Comparison of ENCODE assay signal across 2 cellular contexts in genomic region chr10:29120216-29120615, GRCh38.
TF ChIP-seq lines count a peak whose summit lies in the region.

No MANE protein-coding gene starts in this region.

TF ChIP-seq in GM23338, 12 proteins besides CTCF, POLR2A, EP300 and RAD21 (continued from another document):
- no peak for TF ChIP-seq ZNF462 (CRISPR knock-in tag; IDR thresholded peaks at IDR 0.05)
- TF ChIP-seq, protein P1, sequence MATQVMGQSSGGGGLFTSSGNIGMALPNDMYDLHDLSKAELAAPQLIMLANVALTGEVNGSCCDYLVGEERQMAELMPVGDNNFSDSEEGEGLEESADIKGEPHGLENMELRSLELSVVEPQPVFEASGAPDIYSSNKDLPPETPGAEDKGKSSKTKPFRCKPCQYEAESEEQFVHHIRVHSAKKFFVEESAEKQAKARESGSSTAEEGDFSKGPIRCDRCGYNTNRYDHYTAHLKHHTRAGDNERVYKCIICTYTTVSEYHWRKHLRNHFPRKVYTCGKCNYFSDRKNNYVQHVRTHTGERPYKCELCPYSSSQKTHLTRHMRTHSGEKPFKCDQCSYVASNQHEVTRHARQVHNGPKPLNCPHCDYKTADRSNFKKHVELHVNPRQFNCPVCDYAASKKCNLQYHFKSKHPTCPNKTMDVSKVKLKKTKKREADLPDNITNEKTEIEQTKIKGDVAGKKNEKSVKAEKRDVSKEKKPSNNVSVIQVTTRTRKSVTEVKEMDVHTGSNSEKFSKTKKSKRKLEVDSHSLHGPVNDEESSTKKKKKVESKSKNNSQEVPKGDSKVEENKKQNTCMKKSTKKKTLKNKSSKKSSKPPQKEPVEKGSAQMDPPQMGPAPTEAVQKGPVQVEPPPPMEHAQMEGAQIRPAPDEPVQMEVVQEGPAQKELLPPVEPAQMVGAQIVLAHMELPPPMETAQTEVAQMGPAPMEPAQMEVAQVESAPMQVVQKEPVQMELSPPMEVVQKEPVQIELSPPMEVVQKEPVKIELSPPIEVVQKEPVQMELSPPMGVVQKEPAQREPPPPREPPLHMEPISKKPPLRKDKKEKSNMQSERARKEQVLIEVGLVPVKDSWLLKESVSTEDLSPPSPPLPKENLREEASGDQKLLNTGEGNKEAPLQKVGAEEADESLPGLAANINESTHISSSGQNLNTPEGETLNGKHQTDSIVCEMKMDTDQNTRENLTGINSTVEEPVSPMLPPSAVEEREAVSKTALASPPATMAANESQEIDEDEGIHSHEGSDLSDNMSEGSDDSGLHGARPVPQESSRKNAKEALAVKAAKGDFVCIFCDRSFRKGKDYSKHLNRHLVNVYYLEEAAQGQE (IDR thresholded peaks at IDR 0.05; ENCODE audit: unreplicated experiment) = no peak
- no peak for TF ChIP-seq JUNB (IDR thresholded peaks at IDR 0.05; ENCODE audit: unreplicated experiment)
- TF ChIP-seq ZNF331 (CRISPR knock-in tag; IDR thresholded peaks at IDR 0.05; ENCODE audit: low read depth) = no peak
- no peak for TF ChIP-seq EZH2 (IDR thresholded peaks at IDR 0.05; ENCODE audit: low read depth, unreplicated experiment)
- no peak for TF ChIP-seq EZH2phosphoT487 (IDR thresholded peaks at IDR 0.05; ENCODE audit: unreplicated experiment)
- no peak for TF ChIP-seq ZNF114 (CRISPR knock-in tag; IDR thresholded peaks at IDR 0.05)
- TF ChIP-seq STAT1 (IDR thresholded peaks at IDR 0.05; ENCODE audit: unreplicated experiment) = no peak
- no peak for TF ChIP-seq CREB1 (CRISPR knock-in tag; IDR thresholded peaks at IDR 0.05; ENCODE audit: low read depth)

TF ChIP-seq in SK-N-SH treated with all-trans-retinoic acid at 6 μM for 48 hours, 23 proteins besides CTCF, POLR2A, EP300 and RAD21 (continued from another document):
- TF ChIP-seq TCF4 (CRISPR knock-in tag; IDR thresholded peaks at IDR 0.05; ENCODE audit: borderline replicate concordance) = no peak
